In genomic region chr11:78022397-78023396, GRCh38 we compare ENCODE assay signal across 9 cellular contexts. TPM values are rescaled to one million over a fixed set of nuclear protein-coding genes. Genes with fewer than 3 reads are reported as not detected.
DNase-seq lines count a peak whose midpoint lies in the region; ATAC-seq and TF ChIP-seq lines count a peak whose summit lies in the region.
"Had no signal": no experiment of that assay in that cellular context is flagged by ENCODE, and none has a peak within 500 bp of the region (broad histone marks: within the 10 kb centered on the region; RNA-seq: fewer than 3 reads in every experiment).

Gene KCTD14, minus strand, starts transcription at chr11:78023276. Its CDS starts 27 bp downstream, at chr11:78023249.

- no peaks in the 10 kb centered on the region for H3K36me3 ChIP-seq in ascending aorta
- H3K36me3 ChIP-seq in iPS-18a (ENCODE audit: control insufficient read depth, low read depth, low read length), result no peaks in the 10 kb centered on the region
- no peaks in the 10 kb centered on the region for H3K36me3 ChIP-seq in subcutaneous abdominal adipose tissue (ENCODE audit: control insufficient read depth in 5 of 5, insufficient read depth in 5 of 5, low read length in 5 of 5)

- intact Hi-C loops in ascending aorta (cut with DNase I), result no loop called here

- in situ Hi-C loops in KBM-7 (cut with MboI; ENCODE audit: low pct_unique_long_range_greater_than_20kb, low sequenced_read_pairs), result no loop called here

- H3K4me1 ChIP-seq in ascending aorta, result peaks cover 0 to 2% of the 10 kb centered on the region in 2 donors
- H3K4me1 ChIP-seq in iPS-18a (ENCODE audit: control insufficient read depth, low read depth, low read length), result peaks cover 6% of the 10 kb centered on the region
- H3K4me1 ChIP-seq in subcutaneous abdominal adipose tissue (ENCODE audit: control insufficient read depth in 5 of 5, insufficient read depth in 5 of 5, low read length in 5 of 5), result peaks cover 0 to 13% (median 11%) of the 10 kb centered on the region in 5 donors

- peak within 1 kb of the TSS; percentile 50 to 63 for H3K4me3 ChIP-seq in ascending aorta
- H3K4me3 ChIP-seq in iPS-18a (ENCODE audit: low read length), result peak within 1 kb of the TSS; percentile 66
- peak within 1 kb of the TSS; percentile 61 to 70 (median 67) for H3K4me3 ChIP-seq in subcutaneous abdominal adipose tissue (ENCODE audit: low read depth in 1 of 5, low read length in 5 of 5)

- no peak for TF ChIP-seq CTCF in ascending aorta (IDR thresholded peaks at IDR 0.05)

- peak; percentile 66 for DNase-seq in LoVo (ENCODE audit: low spot score)
- DNase-seq in ascending aorta (ENCODE audit: low spot score in 2 of 2), result no peak
- no peak for DNase-seq in KBM-7

- no peaks in the 10 kb centered on the region for H3K9me3 ChIP-seq in ascending aorta
- H3K9me3 ChIP-seq in iPS-18a (ENCODE audit: control insufficient read depth, low read depth, low read length), result no peaks in the 10 kb centered on the region
- H3K9me3 ChIP-seq in subcutaneous abdominal adipose tissue (ENCODE audit: control insufficient read depth in 5 of 5, low read length in 5 of 5), result no peaks in the 10 kb centered on the region

- H3K27me3 ChIP-seq in ascending aorta, result no peaks in the 10 kb centered on the region
- H3K27me3 ChIP-seq in iPS-18a (ENCODE audit: control insufficient read depth, insufficient read depth, low read length), result no peaks in the 10 kb centered on the region
- H3K27me3 ChIP-seq in subcutaneous abdominal adipose tissue (ENCODE audit: control insufficient read depth in 5 of 5, insufficient read depth in 4 of 5, low read length in 5 of 5), result no peaks in the 10 kb centered on the region

- peak within 1 kb of the TSS; percentile 35 for H3K9ac ChIP-seq in iPS-18a (ENCODE audit: low read length)
- peak within 1 kb of the TSS in 4 of 5 donors; percentile 48 to 77 (median 62) for H3K9ac ChIP-seq in subcutaneous abdominal adipose tissue (ENCODE audit: low read length in 5 of 5)

- ATAC-seq in GM18873 (IDR thresholded peaks at IDR 0.05; ENCODE audit: low FRiP score, unreplicated experiment) (no peak), HG03521 (IDR thresholded peaks at IDR 0.05; ENCODE audit: unreplicated experiment) (no peak), HG03196 (IDR thresholded peaks at IDR 0.05; ENCODE audit: unreplicated experiment) (no peak)

- H3K27ac ChIP-seq in ascending aorta, result peak within 1 kb of the TSS in 1 of 2 donors; percentile 4
- H3K27ac ChIP-seq in iPS-18a (ENCODE audit: low read length), result no peak within 1 kb of the TSS
- H3K27ac ChIP-seq in subcutaneous abdominal adipose tissue (ENCODE audit: low read depth, low read length), result no peak within 1 kb of the TSS

RNA-seq across cellular contexts. Expression of gene KCTD14, which starts in this region (rescaled TPM):
- total RNA-seq in ascending aorta, result 0.96 TPM
- total RNA-seq: mononuclear cell had no signal
